9 cellular contexts compared by ENCODE assay signal in genomic region chr10:61760943-61761824, GRCh38.
A peak's percentile ranks its signal among the peaks of the same experiment; 100 is the strongest.
DNase-seq lines count a peak whose midpoint lies in the region; ATAC-seq and TF ChIP-seq lines count a peak whose summit lies in the region.
"Had no signal": no experiment of that assay in that cellular context is flagged by ENCODE, and none has a peak within 500 bp of the region (broad histone marks: within the 10 kb centered on the region; RNA-seq: fewer than 3 reads in every experiment).

No MANE protein-coding gene starts in this region.

- no peak overlapping the region for H3K4me3 ChIP-seq in colonic mucosa

- intact Hi-C loops in colonic mucosa (cut with DNase I) (no loop called here), posterior cingulate gyrus (cut with DNase I) (no loop called here), left cardiac atrium (cut with DNase I) (no loop called here)

- DNase-seq in Daoy (ENCODE audit: low read depth): peak; percentile 50
- peak; percentile 77 for DNase-seq in NCI-H69 (lab: John Stamatoyannopoulos, UW)
- DNase-seq in colonic mucosa: no peak
- peak; percentile 62 for DNase-seq in non-pigmented ciliary epithelial cell (ENCODE audit: low read depth)
- no peak for DNase-seq in effector memory CD8-positive, alpha-beta T cell
- DNase-seq in posterior cingulate gyrus: no peak
- no peak for DNase-seq in left cardiac atrium
- DNase-seq: NCI-H446 had no signal

- H3K4me3 Mint-ChIP-seq in effector memory CD8-positive, alpha-beta T cell: no peak overlapping the region

- peak overlapping the region; percentile 60 for H3K27ac ChIP-seq in colonic mucosa

- peaks cover 7 to 8% of the 10 kb centered on the region in 2 donors for H3K4me1 Mint-ChIP-seq in effector memory CD8-positive, alpha-beta T cell (ENCODE audit: low read depth in 2 of 2)

- ATAC-seq in effector memory CD8-positive, alpha-beta T cell (replicated peaks): no peak
- ATAC-seq in HG02885 (IDR thresholded peaks at IDR 0.05; ENCODE audit: poor library complexity, unreplicated experiment) (no peak), left cardiac atrium (no peak)

- H3K36me3 ChIP-seq in colonic mucosa: no peaks in the 10 kb centered on the region

- no peaks in the 10 kb centered on the region for H3K4me1 ChIP-seq in colonic mucosa

- H3K27ac Mint-ChIP-seq in effector memory CD8-positive, alpha-beta T cell: no peak overlapping the region

- no peaks in the 10 kb centered on the region for H3K36me3 Mint-ChIP-seq in effector memory CD8-positive, alpha-beta T cell (ENCODE audit: insufficient read depth)

- H3K9me3 ChIP-seq in colonic mucosa: no peaks in the 10 kb centered on the region

- H3K9ac ChIP-seq in colonic mucosa (ENCODE audit: low read depth in 2 of 2, low read length in 2 of 2): peak overlapping the region in 1 of 2 donors; percentile 32

- H3K27me3 ChIP-seq in colonic mucosa: no peaks in the 10 kb centered on the region

- H3K27me3 Mint-ChIP-seq in effector memory CD8-positive, alpha-beta T cell: no peaks in the 10 kb centered on the region

- H3K9me3 Mint-ChIP-seq in effector memory CD8-positive, alpha-beta T cell: no peaks in the 10 kb centered on the region

- TF ChIP-seq CTCF in colonic mucosa (IDR thresholded peaks at IDR 0.05): no peak

Comparison
In these comparisons a context has a peak if more than half of its experiments do, and no peak if none do; other contexts are left out.
1. DNase-seq: peak in Daoy (single experiment), NCI-H69 (single experiment) and non-pigmented ciliary epithelial cell (single experiment); none in colonic mucosa (single experiment), effector memory CD8-positive, alpha-beta T cell (0 of 3), posterior cingulate gyrus (0 of 10) and left cardiac atrium (single experiment).